Comparison of ENCODE assay signal across 2 cellular contexts in the genomic region with DNA sequence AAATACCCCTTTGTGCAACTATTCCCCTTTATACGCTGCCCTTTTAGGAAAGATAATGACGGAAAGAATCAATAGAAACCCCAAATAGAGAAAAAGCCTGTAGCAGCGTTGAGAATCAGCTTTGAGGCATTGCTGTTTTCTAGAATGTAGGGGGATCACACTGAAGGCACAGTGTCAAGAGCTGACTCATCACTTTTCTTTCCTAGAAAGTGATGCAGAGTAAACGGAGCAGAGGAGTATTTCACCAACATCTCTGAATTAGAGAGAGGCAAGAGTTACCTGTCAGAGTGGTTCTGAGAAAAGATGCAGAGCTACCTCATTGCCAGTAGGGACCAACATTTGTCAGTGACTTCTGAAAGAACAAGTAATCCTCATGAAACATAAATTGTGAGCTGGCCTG.
TF ChIP-seq lines count a peak whose summit lies in the region.

No MANE protein-coding gene starts in this region.

TF ChIP-seq in IMR-90, 13 proteins besides CTCF, POLR2A, EP300 and RAD21:
- TF ChIP-seq MXI1 (IDR thresholded peaks at IDR 0.05; ENCODE audit: borderline replicate concordance, low read depth, low read length) (no peak), MAFK (IDR thresholded peaks at IDR 0.05; ENCODE audit: low read depth, low read length) (peak; percentile 95)

TF ChIP-seq in H1, 55 proteins besides CTCF, POLR2A, EP300 and RAD21:
- no peak for TF ChIP-seq CEBPB (IDR thresholded peaks at IDR 0.05; ENCODE audit: low read depth, low read length)
- TF ChIP-seq MAFK (IDR thresholded peaks at IDR 0.05; ENCODE audit: low read depth, low read length), result peak; percentile 92
- TF ChIP-seq BACH1 (IDR thresholded peaks at IDR 0.05; ENCODE audit: low read length), result peak; percentile 71
